ENCODE assay signal across 32 cellular contexts in genomic region chr18:59047321-59047991, GRCh38.
"Had no signal": no experiment of that assay in that cellular context is flagged by ENCODE, and none has a peak within 500 bp of the region (broad histone marks: within the 10 kb centered on the region; RNA-seq: fewer than 3 reads in every experiment).

No MANE protein-coding gene starts in this region.

- H3K36me3 Mint-ChIP-seq: activated naive CD8-positive, alpha-beta T cell treated with anti-CD3 and anti-CD28 coated beads for 36 hours; brain; natural killer cell treated with Interleukin-12 subunit alpha and Interleukin-12 subunit beta and Interleukin-15 and Interleukin-18, amount 100 ng/mL, for 72 hours; stimulated activated effector memory CD8-positive, alpha-beta T cell treated with anti-CD3 and anti-CD28 coated beads, Interleukin-12 subunit alpha, Interleukin-12 subunit beta, amount 100 ng/mL, for 72 hours; type B pancreatic cell had no signal

- H3K27ac ChIP-seq: ascending aorta, cardiac muscle cell, gastrocnemius medialis, hepatocyte, left ventricle myocardium inferior, ovary, sigmoid colon, thoracic aorta, uterus had no signal

- FAIRE-seq: small intestine had no signal

- DNase-seq: activated CD4-positive, alpha-beta T cell treated with anti-CD3 and anti-CD28 coated beads for 4 hours; activated CD4-positive, alpha-beta T cell treated with anti-CD3 and anti-CD28 coated beads, Interleukin-2, amount 50 U/mL, for 4 hours; activated CD8-positive, alpha-beta memory T cell treated with anti-CD3 and anti-CD28 coated beads for 24 hours; activated effector memory CD4-positive, alpha-beta T cell treated with anti-CD3 and anti-CD28 coated beads, Interleukin-2, amount 50 U/mL, for 16 hours; activated naive CD4-positive, alpha-beta T cell treated with anti-CD3 and anti-CD28 coated beads for 36 hours; activated naive CD8-positive, alpha-beta T cell treated with anti-CD3 and anti-CD28 coated beads for 36 hours; cortex of kidney; effector memory CD8-positive, alpha-beta T cell; erythroblast; gastrocnemius medialis; islet precursor cell; left ventricle myocardium inferior; mesendoderm; mucosa of descending colon; ovary; sigmoid colon; small intestine; stimulated activated CD4-positive, alpha-beta T cell treated with anti-CD3 and anti-CD28 coated beads, Interleukin-4, amount 100 ng/mL, for 24 hours; uterus had no signal

- H3K27ac Mint-ChIP-seq: activated naive CD4-positive, alpha-beta T cell treated with anti-CD3 and anti-CD28 coated beads for 36 hours; activated naive CD8-positive, alpha-beta T cell treated with anti-CD3 and anti-CD28 coated beads for 36 hours; activated T-helper 1 cell treated with anti-CD3 and anti-CD28 coated beads, Interleukin-12 subunit alpha, Interleukin-12 subunit beta, Interleukin-2, Interleukin-4 antibody, amounts not matched to agents 30 ng/mL and 10 ng/mL and 1 ng/mL, durations not matched to agents 14 hours and 24 hours and 36 hours; effector memory CD8-positive, alpha-beta T cell; natural killer cell treated with Interleukin-12 subunit alpha and Interleukin-12 subunit beta and Interleukin-15 and Interleukin-18, amount 100 ng/mL, for 72 hours; stimulated activated effector memory CD8-positive, alpha-beta T cell treated with anti-CD3 and anti-CD28 coated beads, Interleukin-12 subunit alpha, Interleukin-12 subunit beta, amount 100 ng/mL, for 72 hours; stimulated activated naive CD8-positive, alpha-beta T cell treated with anti-CD3 and anti-CD28 coated beads, Interleukin-15, Interleukin-2, amounts not matched to agents 100 ng/mL and 50 ng/mL, for 24 hours; T-helper 2 cell treated with Interferon-gamma antibody and Interleukin-4, amounts not matched to agents 5 μg/mL and 100 μg/mL, for 36 hours; type B pancreatic cell had no signal

- H3K9me3 ChIP-seq: ascending aorta, gastrocnemius medialis, left ventricle myocardium inferior, mucosa of descending colon, ovary, prostate gland, sigmoid colon, thoracic aorta, uterus had no signal

- H3K4me3 ChIP-seq: ascending aorta, cardiac muscle cell, gastrocnemius medialis, hepatocyte, left ventricle myocardium inferior, lung, mucosa of descending colon, ovary, prostate gland, sigmoid colon, thoracic aorta, uterus had no signal

- H3K9me3 Mint-ChIP-seq: activated naive CD4-positive, alpha-beta T cell treated with anti-CD3 and anti-CD28 coated beads for 36 hours; activated naive CD8-positive, alpha-beta T cell treated with anti-CD3 and anti-CD28 coated beads for 36 hours; activated T-helper 1 cell treated with anti-CD3 and anti-CD28 coated beads, Interleukin-12 subunit alpha, Interleukin-12 subunit beta, Interleukin-2, Interleukin-4 antibody, amounts not matched to agents 30 ng/mL and 10 ng/mL and 1 ng/mL, durations not matched to agents 14 hours and 24 hours and 36 hours; brain; effector memory CD8-positive, alpha-beta T cell; natural killer cell treated with Interleukin-12 subunit alpha and Interleukin-12 subunit beta and Interleukin-15 and Interleukin-18, amount 100 ng/mL, for 72 hours; stimulated activated effector memory CD8-positive, alpha-beta T cell treated with anti-CD3 and anti-CD28 coated beads, Interleukin-12 subunit alpha, Interleukin-12 subunit beta, amount 100 ng/mL, for 72 hours; stimulated activated naive CD8-positive, alpha-beta T cell treated with anti-CD3 and anti-CD28 coated beads, Interleukin-15, Interleukin-2, amounts not matched to agents 100 ng/mL and 50 ng/mL, for 24 hours; T-helper 2 cell treated with Interferon-gamma antibody and Interleukin-4, amounts not matched to agents 5 μg/mL and 100 μg/mL, for 36 hours; type B pancreatic cell had no signal

- ATAC-seq: effector memory CD8-positive, alpha-beta T cell; gastrocnemius medialis; mucosa of descending colon; natural killer cell treated with Interleukin-12 subunit alpha and Interleukin-12 subunit beta and Interleukin-15 and Interleukin-18, amount 100 ng/mL, for 72 hours; stimulated activated effector memory CD8-positive, alpha-beta T cell treated with anti-CD3 and anti-CD28 coated beads, Interleukin-12 subunit alpha, Interleukin-12 subunit beta, amount 100 ng/mL, for 72 hours had no signal

- H3K4me3 Mint-ChIP-seq: activated naive CD4-positive, alpha-beta T cell treated with anti-CD3 and anti-CD28 coated beads for 36 hours; activated naive CD8-positive, alpha-beta T cell treated with anti-CD3 and anti-CD28 coated beads for 36 hours; activated T-helper 1 cell treated with anti-CD3 and anti-CD28 coated beads, Interleukin-12 subunit alpha, Interleukin-12 subunit beta, Interleukin-2, Interleukin-4 antibody, amounts not matched to agents 30 ng/mL and 10 ng/mL and 1 ng/mL, durations not matched to agents 14 hours and 24 hours and 36 hours; brain; effector memory CD8-positive, alpha-beta T cell; natural killer cell treated with Interleukin-12 subunit alpha and Interleukin-12 subunit beta and Interleukin-15 and Interleukin-18, amount 100 ng/mL, for 72 hours; stimulated activated effector memory CD8-positive, alpha-beta T cell treated with anti-CD3 and anti-CD28 coated beads, Interleukin-12 subunit alpha, Interleukin-12 subunit beta, amount 100 ng/mL, for 72 hours; stimulated activated naive CD8-positive, alpha-beta T cell treated with anti-CD3 and anti-CD28 coated beads, Interleukin-15, Interleukin-2, amounts not matched to agents 100 ng/mL and 50 ng/mL, for 24 hours; T-helper 2 cell treated with Interferon-gamma antibody and Interleukin-4, amounts not matched to agents 5 μg/mL and 100 μg/mL, for 36 hours; type B pancreatic cell had no signal

- H3K4me1 Mint-ChIP-seq: activated naive CD8-positive, alpha-beta T cell treated with anti-CD3 and anti-CD28 coated beads for 36 hours; stimulated activated effector memory CD8-positive, alpha-beta T cell treated with anti-CD3 and anti-CD28 coated beads, Interleukin-12 subunit alpha, Interleukin-12 subunit beta, amount 100 ng/mL, for 72 hours had no signal

- H3K27me3 ChIP-seq: ascending aorta, cardiac muscle cell, gastrocnemius medialis, hepatocyte, ovary, sigmoid colon, uterus had no signal

- H3K36me3 ChIP-seq: ascending aorta, cardiac muscle cell, gastrocnemius medialis, left ventricle myocardium inferior, ovary, prostate gland, sigmoid colon, thoracic aorta, uterus had no signal
